33 cellular contexts compared by ENCODE assay signal in genomic region chr1:57172040-57172439, GRCh38.
"Had no signal": no experiment of that assay in that cellular context is flagged by ENCODE, and none has a peak within 500 bp of the region (broad histone marks: within the 10 kb centered on the region; RNA-seq: fewer than 3 reads in every experiment).

No MANE protein-coding gene starts in this region.

- H3K27me3 Mint-ChIP-seq: activated CD4-positive, alpha-beta memory T cell treated with anti-CD3 and anti-CD28 coated beads for 36 hours; activated CD4-positive, alpha-beta T cell treated with anti-CD3 and anti-CD28 coated beads for 36 hours; activated CD8-positive, alpha-beta memory T cell treated with anti-CD3 and anti-CD28 coated beads, Interleukin-2, amount 10 ng/mL, durations not matched to agents 7 days and 5 days; activated naive CD4-positive, alpha-beta T cell treated with anti-CD3 and anti-CD28 coated beads, Interleukin-2, amount 50 U/mL, for 24 hours; activated naive CD8-positive, alpha-beta T cell treated with anti-CD3 and anti-CD28 coated beads for 36 hours; activated naive CD8-positive, alpha-beta T cell treated with anti-CD3 and anti-CD28 coated beads, Interleukin-2, amount 50 U/mL, for 24 hours; T-helper 17 cell had no signal

- H3K4me1 ChIP-seq: adrenal gland, body of pancreas, esophagus squamous epithelium had no signal

- H3K36me3 Mint-ChIP-seq: activated CD4-positive, alpha-beta memory T cell treated with anti-CD3 and anti-CD28 coated beads for 36 hours; activated CD8-positive, alpha-beta memory T cell treated with anti-CD3 and anti-CD28 coated beads, Interleukin-2, amount 10 ng/mL, durations not matched to agents 7 days and 5 days; activated naive CD8-positive, alpha-beta T cell treated with anti-CD3 and anti-CD28 coated beads for 36 hours had no signal

- H3K27ac ChIP-seq: adrenal gland, body of pancreas, esophagus squamous epithelium, WERI-Rb-1 had no signal

- ATAC-seq: activated CD4-positive, alpha-beta T cell treated with anti-CD3 and anti-CD28 coated beads for 36 hours; activated CD8-positive, alpha-beta memory T cell treated with anti-CD3 and anti-CD28 coated beads, Interleukin-2, amount 10 ng/mL, durations not matched to agents 7 days and 5 days; activated CD8-positive, alpha-beta T cell treated with anti-CD3 and anti-CD28 coated beads, Interleukin-2, amount 10 ng/mL, durations not matched to agents 7 days and 5 days; activated naive CD8-positive, alpha-beta T cell treated with anti-CD3 and anti-CD28 coated beads, Interleukin-2, amount 50 U/mL, for 24 hours; body of pancreas; effector memory CD8-positive, alpha-beta T cell; T-helper 17 cell had no signal

- DNase-seq: activated CD4-positive, alpha-beta memory T cell treated with anti-CD3 and anti-CD28 coated beads for 36 hours; activated CD4-positive, alpha-beta T cell treated with anti-CD3 and anti-CD28 coated beads for 36 hours; activated CD4-positive, alpha-beta T cell treated with anti-CD3 and anti-CD28 coated beads, Interleukin-2, amount 10 ng/mL, durations not matched to agents 24 days and 14 days; activated CD4-positive, CD25-positive, alpha-beta regulatory T cell; activated CD4-positive, CD25-positive, alpha-beta regulatory T cell treated with anti-CD3 and anti-CD28 coated beads, Interleukin-2, amount 50 U/mL, for 72 hours; activated CD8-positive, alpha-beta memory T cell treated with anti-CD3 and anti-CD28 coated beads, Interleukin-2, amount 10 ng/mL, durations not matched to agents 7 days and 5 days; activated CD8-positive, alpha-beta memory T cell treated with anti-CD3 and anti-CD28 coated beads, Interleukin-2, amount 50 U/mL, for 4 hours; activated CD8-positive, alpha-beta T cell treated with anti-CD3 and anti-CD28 coated beads, Interleukin-2, amount 10 ng/mL, durations not matched to agents 7 days and 5 days; activated effector memory CD4-positive, alpha-beta T cell treated with anti-CD3 and anti-CD28 coated beads, Interleukin-2, amount 50 U/mL, for 16 hours; activated naive CD4-positive, alpha-beta T cell treated with anti-CD3 and anti-CD28 coated beads for 36 hours; activated naive CD8-positive, alpha-beta T cell treated with anti-CD3 and anti-CD28 coated beads for 36 hours; activated naive CD8-positive, alpha-beta T cell treated with anti-CD3 and anti-CD28 coated beads, Interleukin-2, amount 50 U/mL, for 24 hours; activated T-cell treated with anti-CD3 and anti-CD28 coated beads, Interleukin-2, amount 50 U/mL, for 1 hour; activated T-cell treated with anti-CD3 and anti-CD28 coated beads, Interleukin-2, amount 50 U/mL, for 48 hours; adrenal gland; amygdala; aorta; body of pancreas; caudate nucleus; cortex of kidney; dermis blood vessel endothelial cell; effector CD4-positive, alpha-beta T cell; effector memory CD8-positive, alpha-beta T cell; erythroblast; esophagus squamous epithelium; head of caudate nucleus; T-helper 17 cell; T1000; WERI-Rb-1 had no signal

- H3K9me3 ChIP-seq: adrenal gland, body of pancreas, esophagus squamous epithelium had no signal

- H3K27ac Mint-ChIP-seq: activated CD4-positive, alpha-beta memory T cell treated with anti-CD3 and anti-CD28 coated beads for 36 hours; activated CD4-positive, alpha-beta T cell treated with anti-CD3 and anti-CD28 coated beads for 36 hours; activated CD4-positive, alpha-beta T cell treated with anti-CD3 and anti-CD28 coated beads, Interleukin-2, amount 10 ng/mL, durations not matched to agents 24 days and 14 days; activated CD8-positive, alpha-beta memory T cell treated with anti-CD3 and anti-CD28 coated beads, Interleukin-2, amount 10 ng/mL, durations not matched to agents 7 days and 5 days; activated CD8-positive, alpha-beta T cell treated with anti-CD3 and anti-CD28 coated beads, Interleukin-2, amount 10 ng/mL, durations not matched to agents 7 days and 5 days; activated naive CD4-positive, alpha-beta T cell treated with anti-CD3 and anti-CD28 coated beads for 36 hours; activated naive CD4-positive, alpha-beta T cell treated with anti-CD3 and anti-CD28 coated beads, Interleukin-2, amount 50 U/mL, for 24 hours; activated naive CD8-positive, alpha-beta T cell treated with anti-CD3 and anti-CD28 coated beads for 36 hours; activated naive CD8-positive, alpha-beta T cell treated with anti-CD3 and anti-CD28 coated beads, Interleukin-2, amount 50 U/mL, for 24 hours; activated T-helper 1 cell treated with anti-CD3 and anti-CD28 coated beads, Interleukin-12 subunit alpha, Interleukin-12 subunit beta, Interleukin-2, Interleukin-4 antibody, amounts not matched to agents 30 ng/mL and 10 ng/mL and 1 ng/mL, durations not matched to agents 14 hours and 24 hours and 36 hours; activated T-helper 2 cell treated with anti-CD3 and anti-CD28 coated beads, Interferon-gamma antibody, Interleukin-2, Interleukin-4, amounts not matched to agents 10 μg/mL and 5 μg/mL and 100 μg/mL, durations not matched to agents 14 hours and 24 hours and 36 hours; effector memory CD8-positive, alpha-beta T cell; T-helper 17 cell; T-helper 2 cell treated with Interferon-gamma antibody and Interleukin-4, amounts not matched to agents 5 μg/mL and 100 μg/mL, for 36 hours had no signal

- H3K4me1 Mint-ChIP-seq: activated CD4-positive, alpha-beta T cell treated with anti-CD3 and anti-CD28 coated beads for 36 hours; activated CD4-positive, alpha-beta T cell treated with anti-CD3 and anti-CD28 coated beads, Interleukin-2, amount 10 ng/mL, durations not matched to agents 24 days and 14 days; activated naive CD4-positive, alpha-beta T cell treated with anti-CD3 and anti-CD28 coated beads, Interleukin-2, amount 50 U/mL, for 24 hours; activated naive CD8-positive, alpha-beta T cell treated with anti-CD3 and anti-CD28 coated beads for 36 hours; activated naive CD8-positive, alpha-beta T cell treated with anti-CD3 and anti-CD28 coated beads, Interleukin-2, amount 50 U/mL, for 24 hours; T-helper 17 cell had no signal

- H3K27me3 ChIP-seq: adrenal gland, body of pancreas, esophagus squamous epithelium had no signal

- H3K9me3 Mint-ChIP-seq: activated T-helper 1 cell treated with anti-CD3 and anti-CD28 coated beads, Interleukin-12 subunit alpha, Interleukin-12 subunit beta, Interleukin-2, Interleukin-4 antibody, amounts not matched to agents 30 ng/mL and 10 ng/mL and 1 ng/mL, durations not matched to agents 14 hours and 24 hours and 36 hours had no signal

- H3K4me3 ChIP-seq: adrenal gland, body of pancreas, esophagus squamous epithelium had no signal

- H3K4me3 Mint-ChIP-seq: activated CD4-positive, alpha-beta memory T cell treated with anti-CD3 and anti-CD28 coated beads for 36 hours; activated CD4-positive, alpha-beta T cell treated with anti-CD3 and anti-CD28 coated beads for 36 hours; activated CD4-positive, alpha-beta T cell treated with anti-CD3 and anti-CD28 coated beads, Interleukin-2, amount 10 ng/mL, durations not matched to agents 24 days and 14 days; activated CD8-positive, alpha-beta memory T cell treated with anti-CD3 and anti-CD28 coated beads, Interleukin-2, amount 10 ng/mL, durations not matched to agents 7 days and 5 days; activated CD8-positive, alpha-beta T cell treated with anti-CD3 and anti-CD28 coated beads, Interleukin-2, amount 10 ng/mL, durations not matched to agents 7 days and 5 days; activated naive CD4-positive, alpha-beta T cell treated with anti-CD3 and anti-CD28 coated beads for 36 hours; activated naive CD4-positive, alpha-beta T cell treated with anti-CD3 and anti-CD28 coated beads, Interleukin-2, amount 50 U/mL, for 24 hours; activated naive CD8-positive, alpha-beta T cell treated with anti-CD3 and anti-CD28 coated beads for 36 hours; activated naive CD8-positive, alpha-beta T cell treated with anti-CD3 and anti-CD28 coated beads, Interleukin-2, amount 50 U/mL, for 24 hours; activated T-helper 1 cell treated with anti-CD3 and anti-CD28 coated beads, Interleukin-12 subunit alpha, Interleukin-12 subunit beta, Interleukin-2, Interleukin-4 antibody, amounts not matched to agents 30 ng/mL and 10 ng/mL and 1 ng/mL, durations not matched to agents 14 hours and 24 hours and 36 hours; effector memory CD8-positive, alpha-beta T cell; T-helper 17 cell; T-helper 2 cell treated with Interferon-gamma antibody and Interleukin-4, amounts not matched to agents 5 μg/mL and 100 μg/mL, for 36 hours had no signal

- H3K36me3 ChIP-seq: adrenal gland, esophagus squamous epithelium, WERI-Rb-1 had no signal
